In genomic region chr14:69636051-69636639, GRCh38 we compare ENCODE assay signal across 8 cellular contexts. TPM values are rescaled to one million over a fixed set of nuclear protein-coding genes. Genes with fewer than 3 reads are reported as not detected.
DNase-seq lines count a peak whose midpoint lies in the region; ATAC-seq and TF ChIP-seq lines count a peak whose summit lies in the region.

No MANE protein-coding gene starts in this region.

- in situ Hi-C loops in transverse colon (cut with MboI; ENCODE audit: low pct_ligation_motif_present in 1 of 4, low pct_unique_long_range_greater_than_20kb in 1 of 4, low sequenced_read_pairs in 3 of 4): no loop called here

- TF ChIP-seq POLR2A in transverse colon (IDR thresholded peaks at IDR 0.05): no peak

- H3K4me1 ChIP-seq in transverse colon: peaks cover 64 to 85% (median 72%) of the 10 kb centered on the region in 4 donors

- H3K27ac ChIP-seq in transverse colon: peak overlapping the region; percentile 49 to 70 (median 68)

- POLR2A ChIA-PET in activated CD4-positive, alpha-beta T cell treated with anti-CD3 and anti-CD28 coated beads for 36 hours (lab: Charles Lee): interaction anchor here (0.6 to 2.0 kb wide), 6 partner anchors 11 to 131 kb away, joined by 3 to 9 read pairs (median 4); partner anchors contain the start of gene SRSF5

- H3K36me3 ChIP-seq in transverse colon: no peaks in the 10 kb centered on the region

- TF ChIP-seq CTCF in mesothelial cell of epicardium (IDR thresholded peaks at IDR 0.05; ENCODE audit: unreplicated experiment): no peak
- TF ChIP-seq CTCF in transverse colon (IDR thresholded peaks at IDR 0.05): no peak

- peaks cover 6% of the 10 kb centered on the region for H3K9me3 Mint-ChIP-seq in activated CD4-positive, alpha-beta T cell treated with anti-CD3 and anti-CD28 coated beads for 36 hours (ENCODE audit: low read depth)
- H3K9me3 Mint-ChIP-seq in activated T-helper 2 cell treated with anti-CD3 and anti-CD28 coated beads, Interferon-gamma antibody, Interleukin-2, Interleukin-4, amounts not matched to agents 10 μg/mL and 5 μg/mL and 100 μg/mL, durations not matched to agents 14 hours and 24 hours and 36 hours: peaks cover 8% of the 10 kb centered on the region
- H3K9me3 Mint-ChIP-seq in mesothelial cell of epicardium: peaks cover 8% of the 10 kb centered on the region

- peaks cover 37% of the 10 kb centered on the region for H3K36me3 Mint-ChIP-seq in activated CD4-positive, alpha-beta T cell treated with anti-CD3 and anti-CD28 coated beads for 36 hours (ENCODE audit: low read depth)
- H3K36me3 Mint-ChIP-seq in activated T-helper 2 cell treated with anti-CD3 and anti-CD28 coated beads, Interferon-gamma antibody, Interleukin-2, Interleukin-4, amounts not matched to agents 10 μg/mL and 5 μg/mL and 100 μg/mL, durations not matched to agents 14 hours and 24 hours and 36 hours (ENCODE audit: low read depth): peaks cover 30% of the 10 kb centered on the region
- H3K36me3 Mint-ChIP-seq in mesothelial cell of epicardium: peaks cover 8% of the 10 kb centered on the region

- 74% methylated on average over 4 of the region's 4 CpGs; no CpG with 5 or more reads in 1 of the 2 donors for WGBS in transverse colon (ENCODE audit: low coverage in 1 of 2), 2 donors

- peaks cover 0 to under 1% of the 10 kb centered on the region in 2 donors for H3K9me3 ChIP-seq in transverse colon

- CTCF ChIA-PET in activated CD4-positive, alpha-beta T cell treated with anti-CD3 and anti-CD28 coated beads for 36 hours (lab: Charles Lee): interaction anchor here (0.7 to 2.2 kb wide), 7 partner anchors 10 to 91 kb away, joined by 3 to 10 read pairs (median 3); partner anchors contain the start of gene SUSD6

- H3K4me1 Mint-ChIP-seq in activated CD4-positive, alpha-beta T cell treated with anti-CD3 and anti-CD28 coated beads for 36 hours: peaks cover 93% of the 10 kb centered on the region
- H3K4me1 Mint-ChIP-seq in activated T-helper 2 cell treated with anti-CD3 and anti-CD28 coated beads, Interferon-gamma antibody, Interleukin-2, Interleukin-4, amounts not matched to agents 10 μg/mL and 5 μg/mL and 100 μg/mL, durations not matched to agents 14 hours and 24 hours and 36 hours (ENCODE audit: low read depth): peaks cover 83% of the 10 kb centered on the region
- peaks cover 46% of the 10 kb centered on the region for H3K4me1 Mint-ChIP-seq in mesothelial cell of epicardium

- H3K27me3 ChIP-seq in transverse colon: no peaks in the 10 kb centered on the region

- peak; percentile 66 for ATAC-seq in activated CD4-positive, alpha-beta T cell treated with anti-CD3 and anti-CD28 coated beads for 36 hours
- no peak for ATAC-seq in HG03457 (IDR thresholded peaks at IDR 0.05; ENCODE audit: unreplicated experiment)

- no peaks in the 10 kb centered on the region for H3K27me3 Mint-ChIP-seq in activated CD4-positive, alpha-beta T cell treated with anti-CD3 and anti-CD28 coated beads for 36 hours
- H3K27me3 Mint-ChIP-seq in activated T-helper 2 cell treated with anti-CD3 and anti-CD28 coated beads, Interferon-gamma antibody, Interleukin-2, Interleukin-4, amounts not matched to agents 10 μg/mL and 5 μg/mL and 100 μg/mL, durations not matched to agents 14 hours and 24 hours and 36 hours (ENCODE audit: low read depth): no peaks in the 10 kb centered on the region
- no peaks in the 10 kb centered on the region for H3K27me3 Mint-ChIP-seq in mesothelial cell of epicardium (ENCODE audit: low read depth)

- intact Hi-C loops in activated CD4-positive, alpha-beta T cell treated with anti-CD3 and anti-CD28 coated beads for 36 hours (cut with DNase I, micrococcal nuclease): loop anchor here (1.0 to 2.0 kb wide), 5 partner anchors 11 to 49 kb away; no protein-coding TSS in a partner anchor
- intact Hi-C loops in activated T-helper 2 cell treated with anti-CD3 and anti-CD28 coated beads, Interferon-gamma antibody, Interleukin-2, Interleukin-4, amounts not matched to agents 10 μg/mL and 5 μg/mL and 100 μg/mL, durations not matched to agents 14 hours and 24 hours and 36 hours (cut with micrococcal nuclease): loop anchor here (1.0 to 2.0 kb wide), 5 partner anchors 11 to 80 kb away; no protein-coding TSS in a partner anchor
- intact Hi-C loops in transverse colon (cut with DNase I; ENCODE audit: low total_unique reads): no loop called here

- peak; percentile 79 for DNase-seq in activated CD4-positive, alpha-beta T cell treated with anti-CD3 and anti-CD28 coated beads for 36 hours
- no peak for DNase-seq in activated CD4-positive, alpha-beta T cell treated with anti-CD3 and anti-CD28 coated beads, Interleukin-2, amount 50 U/mL, for 1 hour
- no peak for DNase-seq in activated T-helper 2 cell treated with anti-CD3 and anti-CD28 coated beads, Interferon-gamma antibody, Interleukin-2, Interleukin-4, amounts not matched to agents 10 μg/mL and 5 μg/mL and 100 μg/mL, durations not matched to agents 14 hours and 24 hours and 36 hours (ENCODE audit: low spot score)
- DNase-seq in mesothelial cell of epicardium (ENCODE audit: low spot score in 2 of 2, unreplicated experiment in 2 of 2): no peak
- no peak for DNase-seq in transverse colon
- DNase-seq in DMS114 treated with DMSO at 0.1 percent for 48 hours (lab: John Stamatoyannopoulos, UW; ENCODE audit: unreplicated experiment): no peak
- no peak for DNase-seq in HuH-7.5 (ENCODE audit: low spot score)

- TF ChIP-seq EP300 in transverse colon (IDR thresholded peaks at IDR 0.05; ENCODE audit: low read depth): no peak

- H3K27ac Mint-ChIP-seq in activated CD4-positive, alpha-beta T cell treated with anti-CD3 and anti-CD28 coated beads for 36 hours: peak overlapping the region; percentile 87
- peak overlapping the region; percentile 93 for H3K27ac Mint-ChIP-seq in activated T-helper 2 cell treated with anti-CD3 and anti-CD28 coated beads, Interferon-gamma antibody, Interleukin-2, Interleukin-4, amounts not matched to agents 10 μg/mL and 5 μg/mL and 100 μg/mL, durations not matched to agents 14 hours and 24 hours and 36 hours
- peak overlapping the region; percentile 74 for H3K27ac Mint-ChIP-seq in mesothelial cell of epicardium

- H3K4me3 Mint-ChIP-seq in activated CD4-positive, alpha-beta T cell treated with anti-CD3 and anti-CD28 coated beads for 36 hours: peak overlapping the region; percentile 51
- peak overlapping the region; percentile 54 for H3K4me3 Mint-ChIP-seq in activated T-helper 2 cell treated with anti-CD3 and anti-CD28 coated beads, Interferon-gamma antibody, Interleukin-2, Interleukin-4, amounts not matched to agents 10 μg/mL and 5 μg/mL and 100 μg/mL, durations not matched to agents 14 hours and 24 hours and 36 hours (ENCODE audit: low read depth)
- H3K4me3 Mint-ChIP-seq in mesothelial cell of epicardium: no peak overlapping the region

- H3K4me3 ChIP-seq in transverse colon: no peak overlapping the region

RNA-seq across cellular contexts. Expression of gene SUSD6, which starts 24.7 kb away (rescaled TPM):
- total RNA-seq in activated CD4-positive, alpha-beta T cell treated with anti-CD3 and anti-CD28 coated beads for 36 hours: 10 to 100 TPM; 57.9 to 59.3 TPM
- total RNA-seq in activated T-helper 2 cell treated with anti-CD3 and anti-CD28 coated beads, Interferon-gamma antibody, Interleukin-2, Interleukin-4, amounts not matched to agents 10 μg/mL and 5 μg/mL and 100 μg/mL, durations not matched to agents 14 hours and 24 hours and 36 hours: 46.6 and 46.7 TPM in 2 replicates
- total RNA-seq in mesothelial cell of epicardium (34.7 to 37.3 TPM (median 35.3 TPM) in 3 replicates), transverse colon (100 to 1,000 TPM in 2 of 4 donors, 10 to 100 TPM in 2; 29.1 to 159 (median 95.0) TPM)
